Comparison of ENCODE assay signal across 8 cellular contexts in the genomic region with DNA sequence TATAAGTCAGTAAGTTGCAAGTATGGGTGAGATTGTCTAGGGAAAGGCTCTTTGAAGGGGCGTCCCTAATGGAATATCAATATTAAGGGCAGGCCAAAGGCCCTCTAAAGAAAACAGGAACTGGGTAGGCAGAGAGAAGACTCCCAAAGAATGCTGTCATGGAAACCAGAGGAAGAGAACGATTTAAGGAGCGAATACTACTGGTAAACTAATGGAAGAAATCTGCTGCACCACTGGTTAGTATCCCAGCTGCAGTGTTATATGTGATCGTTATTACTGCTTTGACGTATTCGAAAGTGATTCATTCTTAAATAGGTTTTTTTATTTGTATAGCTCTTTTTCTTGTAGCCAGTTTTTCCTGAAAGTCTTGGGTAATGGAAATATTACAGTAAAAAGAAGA.
DNase-seq lines count a peak whose midpoint lies in the region; ATAC-seq and TF ChIP-seq lines count a peak whose summit lies in the region.

No MANE protein-coding gene starts in this region.

- H3K27me3 Mint-ChIP-seq in activated naive CD4-positive, alpha-beta T cell treated with anti-CD3 and anti-CD28 coated beads, Interleukin-2, amount 10 ng/mL, durations not matched to agents 7 days and 5 days: peaks cover 4% of the 10 kb centered on the region

- peak overlapping the region; percentile 98; the same call in 1 of the 2 replicates for H3K27ac ChIP-seq in WERI-Rb-1
- peak overlapping the region; percentile 93 to 95 for H3K27ac ChIP-seq in tibial artery

- H3K36me3 Mint-ChIP-seq in activated naive CD4-positive, alpha-beta T cell treated with anti-CD3 and anti-CD28 coated beads, Interleukin-2, amount 10 ng/mL, durations not matched to agents 7 days and 5 days: peaks cover 56% of the 10 kb centered on the region

- H3K27me3 ChIP-seq in WERI-Rb-1 (ENCODE audit: insufficient read depth, low read depth, severe bottlenecking): no peaks in the 10 kb centered on the region
- H3K27me3 ChIP-seq in iPS-15b (ENCODE audit: control insufficient read depth, insufficient read depth, low read length): peaks cover 29% of the 10 kb centered on the region
- H3K27me3 ChIP-seq in tibial artery: no peaks in the 10 kb centered on the region

- peaks cover 69% of the 10 kb centered on the region for H3K4me1 Mint-ChIP-seq in activated naive CD4-positive, alpha-beta T cell treated with anti-CD3 and anti-CD28 coated beads, Interleukin-2, amount 10 ng/mL, durations not matched to agents 7 days and 5 days

- H3K4me1 ChIP-seq in iPS-15b (ENCODE audit: control insufficient read depth, insufficient read depth, low read length) (peaks cover 9% of the 10 kb centered on the region), tibial artery (peaks cover 0 to 30% (median 21%) of the 10 kb centered on the region in 4 donors)

- no peak overlapping the region for H3K9ac ChIP-seq in iPS-15b (ENCODE audit: low read depth, low read length)

- CTCF ChIA-PET in activated naive CD4-positive, alpha-beta T cell treated with anti-CD3 and anti-CD28 coated beads, Interleukin-2, amount 10 ng/mL, durations not matched to agents 7 days and 5 days (lab: Charles Lee): interaction anchor here (0.8 to 5.3 kb wide), 5 partner anchors 10 to 49 kb away, joined by 3 to 49 read pairs (median 12); a partner anchor contains a TSS

- intact Hi-C loops in tibial artery (cut with DNase I; ENCODE audit: low total_unique reads): no loop called here

- H3K27ac Mint-ChIP-seq in activated naive CD4-positive, alpha-beta T cell treated with anti-CD3 and anti-CD28 coated beads, Interleukin-2, amount 10 ng/mL, durations not matched to agents 7 days and 5 days: peak overlapping the region; percentile 93

- H3K4me3 ChIP-seq in WERI-Rb-1 (ENCODE audit: low read depth, low read length): peak overlapping the region; percentile 73
- peak overlapping the region; percentile 90 for H3K4me3 ChIP-seq in iPS-15b (ENCODE audit: low read depth, low read length)
- H3K4me3 ChIP-seq in tibial artery: peak overlapping the region; percentile 92 to 96

- H3K4me3 Mint-ChIP-seq in activated naive CD4-positive, alpha-beta T cell treated with anti-CD3 and anti-CD28 coated beads, Interleukin-2, amount 10 ng/mL, durations not matched to agents 7 days and 5 days: peak overlapping the region; percentile 97

- no peak for DNase-seq in activated naive CD4-positive, alpha-beta T cell treated with anti-CD3 and anti-CD28 coated beads, Interleukin-2, amount 10 ng/mL, durations not matched to agents 7 days and 5 days
- DNase-seq in activated naive CD4-positive, alpha-beta T cell treated with anti-CD3 and anti-CD28 coated beads, Interleukin-2, amount 50 U/mL, for 16 hours: no peak
- DNase-seq in WERI-Rb-1 (no peak), tibial artery (no peak), AG08396 (ENCODE audit: low spot score) (no peak)

- peaks cover 10% of the 10 kb centered on the region for H3K9me3 ChIP-seq in WERI-Rb-1 (ENCODE audit: severe bottlenecking)
- H3K9me3 ChIP-seq in iPS-15b (ENCODE audit: control insufficient read depth, insufficient read depth, low read length): no peaks in the 10 kb centered on the region
- H3K9me3 ChIP-seq in tibial artery: no peaks in the 10 kb centered on the region

- TF ChIP-seq CTCF in WERI-Rb-1 (IDR thresholded peaks at IDR 0.05; ENCODE audit: low read depth, low read length): no peak
- no peak for TF ChIP-seq CTCF in tibial artery (IDR thresholded peaks at IDR 0.05)

- peaks cover 50% of the 10 kb centered on the region for H3K36me3 ChIP-seq in WERI-Rb-1
- peaks cover 21% of the 10 kb centered on the region for H3K36me3 ChIP-seq in iPS-15b (ENCODE audit: control insufficient read depth, insufficient read depth, low read length)
- H3K36me3 ChIP-seq in tibial artery: peaks cover 21 to 32% (median 27%) of the 10 kb centered on the region in 3 donors

- peaks cover 11% of the 10 kb centered on the region for H3K9me3 Mint-ChIP-seq in activated naive CD4-positive, alpha-beta T cell treated with anti-CD3 and anti-CD28 coated beads, Interleukin-2, amount 10 ng/mL, durations not matched to agents 7 days and 5 days

- no peak for ATAC-seq in GM18502 (IDR thresholded peaks at IDR 0.05; ENCODE audit: poor library complexity, unreplicated experiment)
- no peak for ATAC-seq in GM21723 (IDR thresholded peaks at IDR 0.05; ENCODE audit: unreplicated experiment)
